Comparison of ENCODE assay signal across 10 cellular contexts in genomic region chr1:246280551-246280950, GRCh38.
DNase-seq lines count a peak whose midpoint lies in the region; ATAC-seq and TF ChIP-seq lines count a peak whose summit lies in the region.
"Had no signal": no experiment of that assay in that cellular context is flagged by ENCODE, and none has a peak within 500 bp of the region (broad histone marks: within the 10 kb centered on the region; RNA-seq: fewer than 3 reads in every experiment).

No MANE protein-coding gene starts in this region.

- H3K27ac Mint-ChIP-seq in HFFc6, result no peak overlapping the region

- no peaks in the 10 kb centered on the region for H3K9me3 Mint-ChIP-seq in HFFc6

- TF ChIP-seq CTCF in C4-2B (conservative IDR thresholded peaks at IDR 0.05), result peak; percentile 24
- peak; percentile 69 for TF ChIP-seq CTCF in HFFc6 (IDR thresholded peaks at IDR 0.05)

- no peaks in the 10 kb centered on the region for H3K27me3 Mint-ChIP-seq in HFFc6 (ENCODE audit: insufficient read depth)

- no peak overlapping the region for H3K4me3 Mint-ChIP-seq in HFFc6

- peaks cover 6% of the 10 kb centered on the region; the same call in 1 of the 2 replicates for H3K36me3 Mint-ChIP-seq in HFFc6 (ENCODE audit: low read depth)

- H3K4me1 Mint-ChIP-seq in HFFc6 (ENCODE audit: low read depth), result peaks cover 30% of the 10 kb centered on the region

- no peak overlapping the region for H3K27ac ChIP-seq in C4-2B
- H3K27ac ChIP-seq: KMS-11 had no signal

- DNase-seq in HFFc6, result peak; percentile 33
- peak; percentile 22 for DNase-seq in SK-N-DZ (ENCODE audit: low spot score)
- DNase-seq in kidney tubule cell (ENCODE audit: low spot score), result peak; percentile 18
- DNase-seq: activated T-cell treated with anti-CD3 and anti-CD28 coated beads, Interleukin-2, amount 50 U/mL, for 1 hour had no signal

- ATAC-seq in GM21528 (IDR thresholded peaks at IDR 0.05; ENCODE audit: low FRiP score, unreplicated experiment), result no peak
- no peak for ATAC-seq in HG03342 (IDR thresholded peaks at IDR 0.05; ENCODE audit: unreplicated experiment)
- ATAC-seq in GM18511 (IDR thresholded peaks at IDR 0.05; ENCODE audit: unreplicated experiment), result no peak
- no peak for ATAC-seq in HG03460 (IDR thresholded peaks at IDR 0.05; ENCODE audit: unreplicated experiment)
